ENCODE assay signal across 27 cellular contexts in the genomic region with DNA sequence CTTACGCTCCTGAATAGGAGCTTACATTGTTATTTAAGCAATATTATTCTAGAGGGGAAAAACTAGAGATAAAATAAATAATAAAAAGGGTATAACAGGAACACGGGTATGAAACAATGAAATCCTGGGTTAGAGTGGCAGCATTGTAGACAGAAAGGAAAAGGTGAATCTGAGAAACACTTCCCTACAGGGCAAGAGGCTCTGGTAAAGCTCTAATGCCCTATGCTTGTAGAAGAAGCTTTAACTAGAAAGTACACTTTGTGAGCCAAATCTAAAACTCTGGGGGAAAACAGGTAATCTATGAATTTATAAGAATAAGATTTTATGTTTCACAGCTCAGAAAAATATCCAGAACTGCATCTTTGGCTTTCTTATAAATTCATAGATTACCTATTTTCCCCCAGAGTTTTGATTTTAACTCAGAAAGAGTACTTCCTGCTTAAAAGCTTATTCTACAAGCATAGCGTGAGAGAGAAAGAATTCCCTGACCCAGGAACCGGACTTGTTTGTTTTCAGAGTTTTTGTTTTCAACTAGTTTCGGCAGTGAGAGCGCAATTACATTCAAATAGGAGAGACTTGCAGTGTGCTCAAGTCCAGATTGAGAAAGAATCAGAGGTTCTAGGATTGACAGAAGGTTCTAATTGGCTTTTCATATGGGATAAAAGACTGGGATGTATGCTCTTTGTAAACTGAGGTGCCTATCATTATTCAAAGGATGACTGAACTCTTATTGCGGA.
DNase-seq lines count a peak whose midpoint lies in the region; ATAC-seq and TF ChIP-seq lines count a peak whose summit lies in the region.
"Had no signal": no experiment of that assay in that cellular context is flagged by ENCODE, and none has a peak within 500 bp of the region (broad histone marks: within the 10 kb centered on the region; RNA-seq: fewer than 3 reads in every experiment).

No MANE protein-coding gene starts in this region.

- in situ Hi-C loops in brain microvascular endothelial cell (cut with HindIII; ENCODE audit: low pct_ligation_motif_present, low sequenced_read_pairs), result no loop called here

- ATAC-seq in WTC11 (peak; percentile 72), HG02884 (IDR thresholded peaks at IDR 0.05; ENCODE audit: unreplicated experiment) (no peak)
- ATAC-seq: activated CD8-positive, alpha-beta memory T cell treated with anti-CD3 and anti-CD28 coated beads, Interleukin-2, amount 10 ng/mL, durations not matched to agents 7 days and 5 days; K562; naive thymus-derived CD4-positive, alpha-beta T cell; Panc1 had no signal

- H3K4me1 ChIP-seq in A673 (ENCODE audit: insufficient read depth, low read length, poor library complexity, severe bottlenecking), result no peaks in the 10 kb centered on the region
- H3K4me1 ChIP-seq: breast epithelium, right atrium auricular region, tibial nerve had no signal

- H3K4me3 Mint-ChIP-seq in WTC11, result peak overlapping the region; percentile 48
- H3K4me3 Mint-ChIP-seq: activated B cell treated with CpG ODN at 0.5 μM for 24 hours; activated CD8-positive, alpha-beta memory T cell treated with anti-CD3 and anti-CD28 coated beads, Interleukin-2, amount 10 ng/mL, durations not matched to agents 7 days and 5 days; CD4-positive, alpha-beta memory T cell; naive thymus-derived CD4-positive, alpha-beta T cell had no signal

- DNase-seq in NCI-H1092 treated with DMSO at 0.1 percent for 48 hours (lab: John Stamatoyannopoulos, UW) (peak; percentile 20), NCI-H1092 (lab: John Stamatoyannopoulos, UW) (no peak), WTC11 (ENCODE audit: low spot score) (no peak), iPS DF 19.7 (ENCODE audit: low read depth, low spot score) (peak; percentile 48), renal cortical epithelial cell (ENCODE audit: low read depth) (peak; percentile 13), A673 (ENCODE audit: low spot score) (no peak), brain microvascular endothelial cell (no peak)
- DNase-seq: activated B cell treated with CpG ODN at 0.5 μM for 24 hours; activated CD4-positive, alpha-beta T cell treated with anti-CD3 and anti-CD28 coated beads, Interleukin-2, amount 50 U/mL, for 1 hour; activated CD8-positive, alpha-beta memory T cell treated with anti-CD3 and anti-CD28 coated beads, Interleukin-2, amount 10 ng/mL, durations not matched to agents 7 days and 5 days; activated T-cell treated with anti-CD3 and anti-CD28 coated beads, Interleukin-2, amount 50 U/mL, for 48 hours; CD4-positive, alpha-beta memory T cell; GOT3; kidney; midbrain; naive thymus-derived CD4-positive, alpha-beta T cell; NCI-H1417; NCI-H524 treated with DMSO at 0.1 percent for 48 hours; SIG-M5 had no signal

- peaks cover 8% of the 10 kb centered on the region for H3K27me3 ChIP-seq in A673 (replicated peaks; ENCODE audit: insufficient read depth, low read depth, low read length, poor library complexity)
- no peaks in the 10 kb centered on the region for H3K27me3 ChIP-seq in brain microvascular endothelial cell (replicated peaks)
- H3K27me3 ChIP-seq: breast epithelium, right atrium auricular region, tibial nerve had no signal

- no TSS peak for BruUV-seq in A673 (replicated peaks; lab: Mats Ljungman, UMichigan)

- H3K4me1 Mint-ChIP-seq in WTC11, result peaks cover 60% of the 10 kb centered on the region
- H3K4me1 Mint-ChIP-seq: activated B cell treated with CpG ODN at 0.5 μM for 24 hours; activated CD8-positive, alpha-beta memory T cell treated with anti-CD3 and anti-CD28 coated beads, Interleukin-2, amount 10 ng/mL, durations not matched to agents 7 days and 5 days; CD4-positive, alpha-beta memory T cell; naive thymus-derived CD4-positive, alpha-beta T cell had no signal

- H3K27me3 Mint-ChIP-seq in WTC11 (ENCODE audit: low read depth), result no peaks in the 10 kb centered on the region
- H3K27me3 Mint-ChIP-seq: activated B cell treated with CpG ODN at 0.5 μM for 24 hours; activated CD8-positive, alpha-beta memory T cell treated with anti-CD3 and anti-CD28 coated beads, Interleukin-2, amount 10 ng/mL, durations not matched to agents 7 days and 5 days; CD4-positive, alpha-beta memory T cell; naive thymus-derived CD4-positive, alpha-beta T cell had no signal

- no peak overlapping the region for H3K27ac ChIP-seq in A673 (ENCODE audit: low read depth, low read length, poor library complexity, severe bottlenecking)
- H3K27ac ChIP-seq in brain microvascular endothelial cell, result no peak overlapping the region
- H3K27ac ChIP-seq: 22Rv1, breast epithelium, epithelial cell of prostate, right atrium auricular region, tibial nerve had no signal

- H3K9me3 Mint-ChIP-seq in WTC11, result peaks cover 13% of the 10 kb centered on the region

- peak overlapping the region; percentile 100 for H3K27ac Mint-ChIP-seq in WTC11
- H3K27ac Mint-ChIP-seq: activated B cell treated with CpG ODN at 0.5 μM for 24 hours; activated CD8-positive, alpha-beta memory T cell treated with anti-CD3 and anti-CD28 coated beads, Interleukin-2, amount 10 ng/mL, durations not matched to agents 7 days and 5 days; CD4-positive, alpha-beta memory T cell; naive thymus-derived CD4-positive, alpha-beta T cell had no signal

- H3K4me3 ChIP-seq in A673 (ENCODE audit: low read depth, low read length, poor library complexity, severe bottlenecking), result no peak overlapping the region
- no peak overlapping the region for H3K4me3 ChIP-seq in brain microvascular endothelial cell (ENCODE audit: low read depth, low read length)
- H3K4me3 ChIP-seq: breast epithelium, K562, right atrium auricular region, tibial nerve had no signal

- TF ChIP-seq CTCF in WTC11 (IDR thresholded peaks at IDR 0.05) (no peak), A673 (conservative IDR thresholded peaks at IDR 0.05; ENCODE audit: low read depth, low read length) (no peak), brain microvascular endothelial cell (IDR thresholded peaks at IDR 0.05; ENCODE audit: low read depth, low read length, missing control alignments) (no peak)

- H3K36me3 ChIP-seq in A673 (ENCODE audit: insufficient read depth, low read length, poor library complexity, severe bottlenecking) (no peaks in the 10 kb centered on the region), brain microvascular endothelial cell (replicated peaks) (no peaks in the 10 kb centered on the region)
- H3K36me3 ChIP-seq: breast epithelium, right atrium auricular region, tibial nerve had no signal

- CTCF ChIA-PET in WTC11 (lab: Charles Lee), result no interaction called here
- CTCF ChIA-PET in A673 (lab: Charles Lee), result no interaction called here

- peaks cover 13% of the 10 kb centered on the region for H3K36me3 Mint-ChIP-seq in WTC11
- H3K36me3 Mint-ChIP-seq: activated CD8-positive, alpha-beta memory T cell treated with anti-CD3 and anti-CD28 coated beads, Interleukin-2, amount 10 ng/mL, durations not matched to agents 7 days and 5 days; CD4-positive, alpha-beta memory T cell; naive thymus-derived CD4-positive, alpha-beta T cell had no signal

- H3K9me3 ChIP-seq in A673 (ENCODE audit: low read depth, low read length, poor library complexity, severe bottlenecking), result no peaks in the 10 kb centered on the region
- H3K9me3 ChIP-seq: breast epithelium, right atrium auricular region, tibial nerve had no signal

- POLR2A ChIA-PET in WTC11 (lab: Charles Lee), result no interaction called here
- POLR2A ChIA-PET in A673 (lab: Charles Lee; ENCODE audit: low non-redundant PET), result no interaction called here

- intact Hi-C loops in A673 (cut with micrococcal nuclease; ENCODE audit: unreplicated experiment), result no loop called here

TF ChIP-seq in WTC11, 78 proteins besides CTCF, POLR2A, EP300 and RAD21 (continues in another document):
- TF ChIP-seq FOXK1 (CRISPR knock-in tag; IDR thresholded peaks at IDR 0.05), result no peak
- no peak for TF ChIP-seq ZNF317 (CRISPR knock-in tag; IDR thresholded peaks at IDR 0.05; ENCODE audit: borderline replicate concordance, low read depth)
- TF ChIP-seq, protein P1, sequence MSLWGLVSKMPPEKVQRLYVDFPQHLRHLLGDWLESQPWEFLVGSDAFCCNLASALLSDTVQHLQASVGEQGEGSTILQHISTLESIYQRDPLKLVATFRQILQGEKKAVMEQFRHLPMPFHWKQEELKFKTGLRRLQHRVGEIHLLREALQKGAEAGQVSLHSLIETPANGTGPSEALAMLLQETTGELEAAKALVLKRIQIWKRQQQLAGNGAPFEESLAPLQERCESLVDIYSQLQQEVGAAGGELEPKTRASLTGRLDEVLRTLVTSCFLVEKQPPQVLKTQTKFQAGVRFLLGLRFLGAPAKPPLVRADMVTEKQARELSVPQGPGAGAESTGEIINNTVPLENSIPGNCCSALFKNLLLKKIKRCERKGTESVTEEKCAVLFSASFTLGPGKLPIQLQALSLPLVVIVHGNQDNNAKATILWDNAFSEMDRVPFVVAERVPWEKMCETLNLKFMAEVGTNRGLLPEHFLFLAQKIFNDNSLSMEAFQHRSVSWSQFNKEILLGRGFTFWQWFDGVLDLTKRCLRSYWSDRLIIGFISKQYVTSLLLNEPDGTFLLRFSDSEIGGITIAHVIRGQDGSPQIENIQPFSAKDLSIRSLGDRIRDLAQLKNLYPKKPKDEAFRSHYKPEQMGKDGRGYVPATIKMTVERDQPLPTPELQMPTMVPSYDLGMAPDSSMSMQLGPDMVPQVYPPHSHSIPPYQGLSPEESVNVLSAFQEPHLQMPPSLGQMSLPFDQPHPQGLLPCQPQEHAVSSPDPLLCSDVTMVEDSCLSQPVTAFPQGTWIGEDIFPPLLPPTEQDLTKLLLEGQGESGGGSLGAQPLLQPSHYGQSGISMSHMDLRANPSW (CRISPR knock-in tag; conservative IDR thresholded peaks at IDR 0.05; ENCODE audit: low read depth), result no peak
- TF ChIP-seq, protein P2, sequence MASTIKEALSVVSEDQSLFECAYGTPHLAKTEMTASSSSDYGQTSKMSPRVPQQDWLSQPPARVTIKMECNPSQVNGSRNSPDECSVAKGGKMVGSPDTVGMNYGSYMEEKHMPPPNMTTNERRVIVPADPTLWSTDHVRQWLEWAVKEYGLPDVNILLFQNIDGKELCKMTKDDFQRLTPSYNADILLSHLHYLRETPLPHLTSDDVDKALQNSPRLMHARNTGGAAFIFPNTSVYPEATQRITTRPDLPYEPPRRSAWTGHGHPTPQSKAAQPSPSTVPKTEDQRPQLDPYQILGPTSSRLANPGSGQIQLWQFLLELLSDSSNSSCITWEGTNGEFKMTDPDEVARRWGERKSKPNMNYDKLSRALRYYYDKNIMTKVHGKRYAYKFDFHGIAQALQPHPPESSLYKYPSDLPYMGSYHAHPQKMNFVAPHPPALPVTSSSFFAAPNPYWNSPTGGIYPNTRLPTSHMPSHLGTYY (CRISPR knock-in tag; IDR thresholded peaks at IDR 0.05), result no peak
- TF ChIP-seq GRHL2 (CRISPR knock-in tag; IDR thresholded peaks at IDR 0.05; ENCODE audit: insufficient replicate concordance, severe bottlenecking), result no peak
- no peak for TF ChIP-seq RORB (CRISPR knock-in tag; IDR thresholded peaks at IDR 0.05)
- TF ChIP-seq OVOL2 (CRISPR knock-in tag; IDR thresholded peaks at IDR 0.05; ENCODE audit: borderline replicate concordance), result no peak

Comparison
In these comparisons a context has a peak if more than half of its experiments do, and no peak if none do; other contexts are left out.
1. DNase-seq: peak in NCI-H1092 treated with DMSO at 0.1 percent for 48 hours (single experiment), iPS DF 19.7 (single experiment) and renal cortical epithelial cell (single experiment); none in NCI-H1092 (single experiment), WTC11 (single experiment), A673 (single experiment) and brain microvascular endothelial cell (single experiment).